Comparison of ENCODE assay signal across 22 cellular contexts in genomic region chr12:113802966-113803828, GRCh38.
"Had no signal": no experiment of that assay in that cellular context is flagged by ENCODE, and none has a peak within 500 bp of the region (broad histone marks: within the 10 kb centered on the region; RNA-seq: fewer than 3 reads in every experiment).

No MANE protein-coding gene starts in this region.

- DNase-seq: activated CD4-positive, alpha-beta T cell treated with anti-CD3 and anti-CD28 coated beads, Interleukin-2, amount 50 U/mL, for 4 hours; activated CD8-positive, alpha-beta memory T cell treated with anti-CD3 and anti-CD28 coated beads for 24 hours; activated effector memory CD4-positive, alpha-beta T cell treated with Interleukin-2 at 50 U/mL for 16 hours; activated naive CD4-positive, alpha-beta T cell treated with anti-CD3 and anti-CD28 coated beads for 36 hours; activated naive CD8-positive, alpha-beta T cell treated with anti-CD3 and anti-CD28 coated beads, Interleukin-2, amount 10 ng/mL, durations not matched to agents 7 days and 5 days; activated T-cell treated with anti-CD3 and anti-CD28 coated beads, Interleukin-2, amount 50 U/mL, for 48 hours; dermis blood vessel endothelial cell; effector CD8-positive, alpha-beta T cell; hippocampal formation; kidney glomerular epithelial cell; left ventricle myocardium inferior; mammary epithelial cell; occipital lobe; stimulated activated CD4-positive, alpha-beta T cell treated with anti-CD3 and anti-CD28 coated beads, Interleukin-4, amount 100 ng/mL, for 4 hours; stomach; WERI-Rb-1 had no signal

- H3K4me1 ChIP-seq: foreskin keratinocyte, left ventricle myocardium inferior, stomach, suprapubic skin, tibial nerve had no signal

- H3K27ac ChIP-seq: foreskin keratinocyte, left ventricle myocardium inferior, stomach, suprapubic skin, tibial nerve, WERI-Rb-1 had no signal

- H3K36me3 ChIP-seq: left ventricle myocardium inferior, suprapubic skin, WERI-Rb-1 had no signal

- FAIRE-seq: TTC549, urothelium cell line had no signal

- H3K4me3 ChIP-seq: left ventricle myocardium inferior, stomach, suprapubic skin, tibial nerve had no signal

- H3K9me3 ChIP-seq: suprapubic skin had no signal

- H3K27me3 ChIP-seq: foreskin keratinocyte, stomach, suprapubic skin, tibial nerve had no signal

- ATAC-seq: SK-N-SH treated with all-trans-retinoic acid at 6 μM for 48 hours had no signal
